ENCODE assay signal across 23 cellular contexts in the genomic region with DNA sequence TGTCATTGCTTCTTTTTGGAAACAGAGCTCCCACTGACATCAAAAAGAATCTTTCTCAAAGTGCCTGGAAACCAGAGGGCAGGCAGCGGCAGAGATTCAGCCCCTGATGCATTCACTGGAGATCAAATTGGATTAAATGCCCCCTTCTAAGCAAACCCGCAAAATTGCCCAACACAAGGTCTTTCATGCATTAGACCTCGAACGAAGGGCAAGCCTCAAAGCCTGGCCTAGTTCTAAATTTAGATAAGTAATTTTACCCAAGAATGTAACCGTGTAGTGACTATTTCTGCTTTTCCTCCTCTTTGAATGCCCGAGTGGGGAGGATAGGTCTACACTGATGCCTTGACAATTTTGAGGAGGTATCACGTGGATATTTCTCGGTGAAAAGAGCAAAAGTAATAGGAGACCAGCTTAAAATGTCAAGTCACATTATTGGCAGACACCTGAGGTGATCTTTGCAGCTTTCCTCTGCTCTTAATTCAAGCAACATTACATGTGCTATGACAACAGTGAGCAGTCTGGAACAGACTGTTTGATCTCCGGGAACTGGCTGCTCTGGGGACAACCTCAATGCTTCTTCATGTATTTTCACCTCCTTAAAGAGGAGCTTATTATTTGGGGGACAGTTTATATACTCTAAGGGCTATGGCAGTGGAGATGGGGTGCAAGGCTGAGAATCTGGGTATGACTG.
"Had no signal": no experiment of that assay in that cellular context is flagged by ENCODE, and none has a peak within 500 bp of the region (broad histone marks: within the 10 kb centered on the region; RNA-seq: fewer than 3 reads in every experiment).

No MANE protein-coding gene starts in this region.

- H3K27me3 ChIP-seq: gastroesophageal sphincter, heart left ventricle, hepatocyte, neutrophil, pancreas, right atrium auricular region, sigmoid colon, spleen, suprapubic skin, vagina had no signal

- H3K4me3 ChIP-seq: dorsolateral prefrontal cortex, gastroesophageal sphincter, heart left ventricle, hepatocyte, lung, pancreas, right atrium auricular region, sigmoid colon, skin epidermis, spleen, suprapubic skin, vagina had no signal

- DNase-seq: dorsolateral prefrontal cortex; effector CD8-positive, alpha-beta T cell; endodermal cell; foreskin fibroblast; heart left ventricle; left colon; natural killer cell; pancreas; sigmoid colon; spleen; stimulated activated CD4-positive, alpha-beta T cell treated with anti-CD3 and anti-CD28 coated beads, Interleukin-4, amount 100 ng/mL, for 4 hours; trophoblast cell had no signal

- H3K36me3 ChIP-seq: gastroesophageal sphincter, heart left ventricle, neutrophil, pancreas, right atrium auricular region, sigmoid colon, spleen, suprapubic skin, vagina had no signal

- H3K4me1 ChIP-seq: pancreas, sigmoid colon, spleen, suprapubic skin, vagina had no signal

- H3K9me3 ChIP-seq: neutrophil, pancreas, vagina had no signal

- H3K27ac ChIP-seq: dorsolateral prefrontal cortex, epithelial cell of prostate, gastroesophageal sphincter, heart left ventricle, hepatocyte, neutrophil, pancreas, right atrium auricular region, sigmoid colon, skin epidermis, spleen, suprapubic skin, vagina had no signal

- ATAC-seq: esophagus mucosa; gastroesophageal sphincter; left colon; natural killer cell; pancreas; stimulated activated memory B cell treated with anti-CD40 and anti-IgM and Interleukin-4, amounts not matched to agents 10 μg/mL and 1 μg/mL and 100 μg/mL, for 72 hours had no signal
